In the genomic region with DNA sequence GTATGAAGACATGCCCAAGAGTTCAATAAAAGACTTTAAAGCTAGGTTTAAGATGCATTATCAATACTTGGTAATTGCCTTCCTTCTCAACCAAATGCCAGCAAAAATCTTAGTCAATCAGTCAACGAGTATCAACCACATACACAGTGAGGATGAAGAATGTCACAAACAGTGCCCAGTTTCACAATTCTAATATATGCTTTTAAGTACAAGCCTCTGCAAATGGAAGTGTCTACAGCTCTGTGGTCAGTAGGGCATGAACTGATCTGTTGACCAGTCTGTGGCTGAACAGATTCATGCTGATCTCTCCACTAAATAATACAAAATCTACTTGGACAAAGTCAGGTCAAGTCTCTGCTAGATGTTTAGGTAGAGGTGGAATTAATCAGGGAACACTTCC, we compare ENCODE assay signal across 22 cellular contexts. TPM values are rescaled to one million over a fixed set of nuclear protein-coding genes. Genes with fewer than 3 reads are reported as not detected.
"Had no signal": no experiment of that assay in that cellular context is flagged by ENCODE, and none has a peak within 500 bp of the region (broad histone marks: within the 10 kb centered on the region; RNA-seq: fewer than 3 reads in every experiment).

No MANE protein-coding gene starts in this region.

- H3K9me3 ChIP-seq: heart right ventricle, left lung, mucosa of descending colon, ovary, prostate gland, right atrium auricular region, spleen, tibial nerve, uterus had no signal

- DNase-seq: heart right ventricle; islet precursor cell; left cardiac atrium; left lung; midbrain; mucosa of descending colon; naive thymus-derived CD4-positive, alpha-beta T cell; ovary; posterior cingulate gyrus; small intestine; spleen; stimulated activated CD4-positive, alpha-beta T cell treated with anti-CD3 and anti-CD28 coated beads, Interleukin-4, amount 100 ng/mL, for 24 hours; stimulated activated naive CD4-positive, alpha-beta T cell; uterus had no signal

- H3K4me3 ChIP-seq: heart right ventricle, hepatocyte, left lung, lung, mucosa of descending colon, ovary, prostate gland, right atrium auricular region, spleen, tibial nerve, uterus had no signal

- H3K27me3 ChIP-seq: heart right ventricle, hepatocyte, left lung, ovary, right atrium auricular region, spleen, tibial nerve, uterus had no signal

- H3K36me3 ChIP-seq: heart right ventricle, left lung, ovary, prostate gland, right atrium auricular region, spleen, tibial nerve, uterus had no signal

- H3K4me2 ChIP-seq: hepatocyte had no signal

- H3K27ac ChIP-seq: hepatocyte, left lung, ovary, prostate gland, spleen, tibial nerve, uterus had no signal

- H3K4me1 ChIP-seq: left lung, spleen, uterus had no signal

- ATAC-seq: heart right ventricle; left cardiac atrium; left lung; mucosa of descending colon; naive thymus-derived CD4-positive, alpha-beta T cell; natural killer cell treated with Interleukin-12 subunit alpha and Interleukin-12 subunit beta and Interleukin-15 and Interleukin-18, amount 100 ng/mL, for 72 hours; sciatic nerve; stimulated activated effector memory CD8-positive, alpha-beta T cell treated with anti-CD3 and anti-CD28 coated beads, Interleukin-12 subunit alpha, Interleukin-12 subunit beta, amount 100 ng/mL, for 72 hours had no signal

- H2AFZ ChIP-seq: hepatocyte had no signal

RNA-seq across cellular contexts. Expression of a gene that starts 27.9 kb away (rescaled TPM):
- total RNA-seq: naive thymus-derived CD4-positive, alpha-beta T cell; natural killer cell treated with Interleukin-12 subunit alpha and Interleukin-12 subunit beta and Interleukin-15 and Interleukin-18, amount 100 ng/mL, for 72 hours had no signal
- polyA plus RNA-seq: naive thymus-derived CD4-positive, alpha-beta T cell had no signal
